In the genomic region with DNA sequence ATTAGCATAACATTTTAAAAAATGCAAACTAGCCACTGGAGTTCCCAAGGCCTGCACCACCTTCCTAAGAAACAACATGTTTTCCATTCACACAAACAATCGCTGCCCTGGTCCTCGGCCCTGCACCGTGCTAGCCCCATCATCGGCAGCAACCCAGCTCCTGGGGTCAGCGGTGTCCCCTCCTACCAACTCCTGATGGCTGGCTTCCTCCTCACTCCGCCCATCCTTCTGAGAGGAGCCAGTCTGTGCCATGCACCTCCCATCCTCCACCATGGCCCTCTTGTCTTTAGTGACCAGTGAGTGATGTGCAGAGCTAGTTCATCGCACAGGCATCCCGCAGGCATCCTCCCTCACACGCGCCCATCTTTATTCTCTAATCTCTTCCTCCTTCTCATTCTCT, we compare ENCODE assay signal across 16 cellular contexts.
"Had no signal": no experiment of that assay in that cellular context is flagged by ENCODE, and none has a peak within 500 bp of the region (broad histone marks: within the 10 kb centered on the region; RNA-seq: fewer than 3 reads in every experiment).

No MANE protein-coding gene starts in this region.

- H3K9me3 ChIP-seq: heart right ventricle, pancreas, prostate gland, testis had no signal

- H3K27ac ChIP-seq: heart right ventricle, pancreas, prostate gland, testis, tibial nerve had no signal

- H3K27me3 ChIP-seq: heart right ventricle, pancreas, testis, tibial nerve had no signal

- H3K36me3 ChIP-seq: heart right ventricle, pancreas, prostate gland, tibial nerve had no signal

- ATAC-seq: esophagus mucosa; heart right ventricle; left colon; naive thymus-derived CD4-positive, alpha-beta T cell; pancreas; stimulated activated naive B cell treated with anti-CD40 and anti-IgM and Interleukin-4, amounts not matched to agents 10 μg/mL and 1 μg/mL and 100 μg/mL, for 72 hours; stimulated activated naive CD8-positive, alpha-beta T cell treated with anti-CD3 and anti-CD28 coated beads, Interleukin-15, amount 100 ng/mL, for 72 hours had no signal

- H3K4me1 ChIP-seq: pancreas, prostate gland had no signal

- H3K4me3 ChIP-seq: heart right ventricle, pancreas, prostate gland, testis, tibial nerve had no signal

- DNase-seq: effector memory CD4-positive, alpha-beta T cell; heart right ventricle; hypothalamus; left colon; naive thymus-derived CD4-positive, alpha-beta T cell; nucleus accumbens; pancreas; stimulated activated CD4-positive, alpha-beta T cell treated with anti-CD3 and anti-CD28 coated beads, Interleukin-15, amount 100 ng/mL, for 24 hours; stimulated activated CD4-positive, alpha-beta T cell treated with anti-CD3 and anti-CD28 coated beads, Interleukin-1b, Interleukin-23, amount 100 ng/mL, for 48 hours; stimulated activated CD4-positive, alpha-beta T cell treated with anti-CD3 and anti-CD28 coated beads, Interleukin-4, amount 100 ng/mL, for 24 hours; stimulated activated naive B cell treated with anti-CD40 and anti-IgM and Interleukin-4, amounts not matched to agents 10 μg/mL and 1 μg/mL and 100 μg/mL, for 72 hours; stimulated activated naive CD8-positive, alpha-beta T cell treated with anti-CD3 and anti-CD28 coated beads, Interleukin-15, amount 100 ng/mL, for 72 hours; testis had no signal
